In the genomic region with DNA sequence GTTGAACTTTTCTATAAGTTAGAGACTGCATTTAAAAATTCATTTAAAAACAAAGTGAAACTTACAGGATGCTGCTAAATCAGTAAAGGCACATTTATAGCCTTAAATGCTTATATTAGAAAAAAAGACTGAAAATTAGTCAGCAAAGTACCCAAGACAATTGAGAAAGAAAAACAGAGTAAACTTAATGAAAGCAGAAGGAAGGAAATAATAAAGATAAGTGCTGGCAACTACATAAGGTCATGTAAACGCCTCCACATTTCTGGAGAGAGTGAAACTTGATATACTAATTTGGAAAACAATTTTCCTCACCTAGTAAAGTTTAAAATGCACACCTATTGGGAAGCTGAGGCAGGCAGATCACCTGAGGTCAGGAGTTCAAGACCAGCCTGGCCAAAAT, we compare ENCODE assay signal across 20 cellular contexts. TPM values are rescaled to one million over a fixed set of nuclear protein-coding genes. Genes with fewer than 3 reads are reported as not detected.
DNase-seq lines count a peak whose midpoint lies in the region; ATAC-seq and TF ChIP-seq lines count a peak whose summit lies in the region.
"Had no signal": no experiment of that assay in that cellular context is flagged by ENCODE, and none has a peak within 500 bp of the region (broad histone marks: within the 10 kb centered on the region; RNA-seq: fewer than 3 reads in every experiment).

No MANE protein-coding gene starts in this region.

- peaks cover 32% of the 10 kb centered on the region for H3K4me1 ChIP-seq in skeletal muscle satellite cell (ENCODE audit: control insufficient read depth, insufficient read depth, low read length)

- intact Hi-C loops in left cardiac atrium (cut with DNase I) = no loop called here

- H3K9me3 ChIP-seq in skeletal muscle satellite cell (replicated peaks; ENCODE audit: low read length) = no peaks in the 10 kb centered on the region

- peak overlapping the region; percentile 53 for H3K9ac ChIP-seq in skeletal muscle satellite cell (ENCODE audit: low read depth, low read length)

- ATAC-seq in left cardiac atrium = no peak

- TF ChIP-seq CTCF in AG09309 (IDR thresholded peaks at IDR 0.05; ENCODE audit: control insufficient read depth, insufficient read depth, low read depth, low read length, missing control alignments) (no peak), fibroblast of mammary gland (conservative IDR thresholded peaks at IDR 0.05; ENCODE audit: control insufficient read depth, insufficient read depth, low read depth, low read length) (no peak)

- peak overlapping the region; percentile 68 for H3K4me2 ChIP-seq in skeletal muscle satellite cell (ENCODE audit: low read length)

- DNase-seq in AG09309 (ENCODE audit: low read depth) = peak; percentile 38
- peak; percentile 28 for DNase-seq in amniotic epithelial cell (ENCODE audit: low read depth)
- peak; percentile 13 for DNase-seq in fibroblast of mammary gland (ENCODE audit: low read depth)
- DNase-seq in left cardiac atrium = no peak
- DNase-seq in HUDEP-2 (lab: John Stamatoyannopoulos, UW; ENCODE audit: unreplicated experiment in 76 of 76) = no peak
- DNase-seq in activated CD8-positive, alpha-beta memory T cell treated with anti-CD3 and anti-CD28 coated beads, Interleukin-2, amount 50 U/mL, for 4 hours = no peak
- DNase-seq: Calu3; CD4-positive, alpha-beta T cell; DMS79 treated with DMSO at 0.1 percent for 48 hours; GDM1; KG1; MG63; NCI-H1092 treated with DMSO at 0.1 percent for 48 hours; NCI-H1694 treated with DMSO at 0.1 percent for 48 hours; NCI-H446; NCI-H774; Right ventricle myocardium superior had no signal

- H3K4me3 ChIP-seq in AG09309 (ENCODE audit: control insufficient read depth, low read depth, low read length) = no peak overlapping the region
- H3K4me3 ChIP-seq in fibroblast of mammary gland (ENCODE audit: control insufficient read depth, low read depth, low read length) = no peak overlapping the region
- peak overlapping the region; percentile 51 for H3K4me3 ChIP-seq in skeletal muscle satellite cell (ENCODE audit: low read length)
- H3K4me3 ChIP-seq: MG63 had no signal

- peaks cover 5% of the 10 kb centered on the region for H3K27me3 ChIP-seq in skeletal muscle satellite cell (ENCODE audit: control insufficient read depth, insufficient read depth, low read length)
- H3K27me3 ChIP-seq: MG63 had no signal

- H3K36me3 ChIP-seq in skeletal muscle satellite cell (ENCODE audit: insufficient read depth, low read length) = no peaks in the 10 kb centered on the region
- H3K36me3 ChIP-seq: MG63 had no signal

RNA-seq across cellular contexts. Expression of a gene that starts 58.2 kb away (rescaled TPM):
- under 0.01 and 0.22 TPM in 2 replicates for total RNA-seq in skeletal muscle satellite cell (2012; rRNA removed)
- total RNA-seq in left cardiac atrium = under 1 TPM; 0.09 to 0.52 TPM
- total RNA-seq: A673; B cell; Calu3; CD4-positive, alpha-beta T cell had no signal

Comparison
In these comparisons a context has a peak if more than half of its experiments do, and no peak if none do; other contexts are left out.
1. DNase-seq: peak in AG09309 (single experiment), amniotic epithelial cell (single experiment) and fibroblast of mammary gland (single experiment); none in left cardiac atrium (single experiment), HUDEP-2 (0 of 76) and activated CD8-positive, alpha-beta memory T cell treated with anti-CD3 and anti-CD28 coated beads, Interleukin-2, amount 50 U/mL, for 4 hours (single experiment).